Comparison of ENCODE assay signal across 21 cellular contexts in the genomic region with DNA sequence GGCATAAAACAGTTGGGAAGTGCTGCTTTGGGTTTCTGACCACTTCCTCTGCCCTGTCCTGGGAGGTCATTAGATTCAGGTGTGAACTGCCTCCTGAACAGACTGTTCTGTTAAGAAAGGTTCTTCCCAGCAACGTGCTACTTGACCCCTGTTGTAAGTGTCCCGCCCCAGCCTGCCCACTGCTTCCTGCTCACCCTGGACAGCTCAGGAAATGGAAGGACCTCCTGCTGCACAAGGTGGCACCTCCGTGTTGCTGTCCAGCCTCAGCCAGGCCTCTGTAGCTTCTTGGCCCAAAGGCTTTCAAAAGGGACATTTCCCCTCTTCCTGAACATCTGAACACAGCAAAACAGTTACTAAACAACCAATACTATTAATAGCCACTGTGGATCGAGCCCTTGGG. TPM values are rescaled to one million over a fixed set of nuclear protein-coding genes. Genes with fewer than 3 reads are reported as not detected.
A peak's percentile ranks its signal among the peaks of the same experiment; 100 is the strongest.
DNase-seq lines count a peak whose midpoint lies in the region; ATAC-seq and TF ChIP-seq lines count a peak whose summit lies in the region.
"Had no signal": no experiment of that assay in that cellular context is flagged by ENCODE, and none has a peak within 500 bp of the region (broad histone marks: within the 10 kb centered on the region; RNA-seq: fewer than 3 reads in every experiment).

No MANE protein-coding gene starts in this region.

- peak; percentile 5 for DNase-seq in 8988T
- DNase-seq in dermis microvascular lymphatic vessel endothelial cell (ENCODE audit: low read depth in 2 of 2): peak; percentile 15 to 21
- DNase-seq in neural crest cell (ENCODE audit: low read depth, low spot score): no peak
- no peak for DNase-seq in NCI-H187 treated with DMSO at 0.1 percent for 48 hours (lab: John Stamatoyannopoulos, UW)
- DNase-seq in GM03348 (ENCODE audit: low spot score): no peak
- DNase-seq in type B pancreatic cell (ENCODE audit: extremely low spot score, unreplicated experiment): no peak
- DNase-seq: CD4-positive, alpha-beta memory T cell; DMS153; GDM1; NCI-H1417; NCI-H1930; NCI-H345; NCI-H524 treated with DMSO at 0.1 percent for 48 hours; PC-9 had no signal

- ATAC-seq in HG03280 (IDR thresholded peaks at IDR 0.05; ENCODE audit: unreplicated experiment): no peak
- ATAC-seq: A549, HepG2 had no signal

- H3K9me3 Mint-ChIP-seq in neural crest cell (no peaks in the 10 kb centered on the region), type B pancreatic cell (no peaks in the 10 kb centered on the region)
- H3K9me3 Mint-ChIP-seq: CD4-positive, alpha-beta memory T cell had no signal

- H3K36me3 Mint-ChIP-seq in neural crest cell (ENCODE audit: low read depth) (no peaks in the 10 kb centered on the region), type B pancreatic cell (no peaks in the 10 kb centered on the region)
- H3K36me3 Mint-ChIP-seq: CD4-positive, alpha-beta memory T cell had no signal

- no peak overlapping the region for H3K4me3 ChIP-seq in HEK293 (ENCODE audit: low read depth, low read length)
- H3K4me3 ChIP-seq: A549, BLaER1, PC-9, SJSA1 had no signal

- CTCF ChIA-PET in HEK293 (lab: Yijun Ruan, JAX): interaction anchor here (0.6 kb wide), 1 partner anchor 222 kb away, joined by 3 read pairs; no protein-coding TSS in a partner anchor

- no peak overlapping the region for H3K27ac ChIP-seq in HEK293 (ENCODE audit: extremely low read depth, low read depth, low read length)
- H3K27ac ChIP-seq: A549, BLaER1, KMS-11, PC-9, SJSA1 had no signal

- no peaks in the 10 kb centered on the region for H3K36me3 ChIP-seq in HEK293 (ENCODE audit: control insufficient read depth in 2 of 2, insufficient read depth in 1 of 2, low read length in 2 of 2)
- H3K36me3 ChIP-seq: BLaER1, SJSA1 had no signal

- no peaks in the 10 kb centered on the region for H3K4me1 ChIP-seq in HEK293 (ENCODE audit: control insufficient read depth, insufficient read depth, low read length)
- H3K4me1 ChIP-seq: A549, SJSA1 had no signal

- no peaks in the 10 kb centered on the region for H3K9me3 ChIP-seq in HEK293 (ENCODE audit: control insufficient read depth, insufficient read depth, low read depth, low read length)
- H3K9me3 ChIP-seq: A549, BLaER1, SJSA1 had no signal

- H3K27me3 Mint-ChIP-seq in neural crest cell (ENCODE audit: low read depth): no peaks in the 10 kb centered on the region
- H3K27me3 Mint-ChIP-seq in type B pancreatic cell: peaks cover 6% of the 10 kb centered on the region
- H3K27me3 Mint-ChIP-seq: CD4-positive, alpha-beta memory T cell had no signal

- no peak overlapping the region for H3K4me3 Mint-ChIP-seq in neural crest cell
- H3K4me3 Mint-ChIP-seq in type B pancreatic cell: no peak overlapping the region
- H3K4me3 Mint-ChIP-seq: CD4-positive, alpha-beta memory T cell had no signal

- peak overlapping the region; percentile 35 for H3K27ac Mint-ChIP-seq in neural crest cell (ENCODE audit: unreplicated experiment)
- no peak overlapping the region for H3K27ac Mint-ChIP-seq in type B pancreatic cell

- POLR2A ChIA-PET in HEK293 (lab: Yijun Ruan, JAX): interaction anchor here (0.6 kb wide), 1 partner anchor 582 kb away, joined by 6 read pairs; no protein-coding TSS in a partner anchor

- TF ChIP-seq CTCF in HEK293 (tag by site-specific recombination; IDR thresholded peaks at IDR 0.05) (no peak), neural crest cell (conservative IDR thresholded peaks at IDR 0.05) (no peak), type B pancreatic cell (conservative IDR thresholded peaks at IDR 0.05) (no peak)

- H3K4me1 Mint-ChIP-seq in neural crest cell: peaks cover 8% of the 10 kb centered on the region
- peaks cover 5% of the 10 kb centered on the region for H3K4me1 Mint-ChIP-seq in type B pancreatic cell (ENCODE audit: unreplicated experiment)

TF ChIP-seq in HEK293, 187 proteins besides CTCF, POLR2A, EP300 and RAD21:
- TF ChIP-seq, protein P1, sequence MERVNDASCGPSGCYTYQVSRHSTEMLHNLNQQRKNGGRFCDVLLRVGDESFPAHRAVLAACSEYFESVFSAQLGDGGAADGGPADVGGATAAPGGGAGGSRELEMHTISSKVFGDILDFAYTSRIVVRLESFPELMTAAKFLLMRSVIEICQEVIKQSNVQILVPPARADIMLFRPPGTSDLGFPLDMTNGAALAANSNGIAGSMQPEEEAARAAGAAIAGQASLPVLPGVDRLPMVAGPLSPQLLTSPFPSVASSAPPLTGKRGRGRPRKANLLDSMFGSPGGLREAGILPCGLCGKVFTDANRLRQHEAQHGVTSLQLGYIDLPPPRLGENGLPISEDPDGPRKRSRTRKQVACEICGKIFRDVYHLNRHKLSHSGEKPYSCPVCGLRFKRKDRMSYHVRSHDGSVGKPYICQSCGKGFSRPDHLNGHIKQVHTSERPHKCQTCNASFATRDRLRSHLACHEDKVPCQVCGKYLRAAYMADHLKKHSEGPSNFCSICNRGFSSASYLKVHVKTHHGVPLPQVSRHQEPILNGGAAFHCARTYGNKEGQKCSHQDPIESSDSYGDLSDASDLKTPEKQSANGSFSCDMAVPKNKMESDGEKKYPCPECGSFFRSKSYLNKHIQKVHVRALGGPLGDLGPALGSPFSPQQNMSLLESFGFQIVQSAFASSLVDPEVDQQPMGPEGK (tag by site-specific recombination; IDR thresholded peaks at IDR 0.05): no peak
- no peak for TF ChIP-seq ZNF112 (tag by site-specific recombination; IDR thresholded peaks at IDR 0.05)
- no peak for TF ChIP-seq ZNF404 (tag by site-specific recombination; IDR thresholded peaks at IDR 0.05)
- TF ChIP-seq ZNF621 (tag by site-specific recombination; IDR thresholded peaks at IDR 0.05): no peak
- no peak for TF ChIP-seq ZNF248 (tag by site-specific recombination; IDR thresholded peaks at IDR 0.05)
- TF ChIP-seq, protein P2, sequence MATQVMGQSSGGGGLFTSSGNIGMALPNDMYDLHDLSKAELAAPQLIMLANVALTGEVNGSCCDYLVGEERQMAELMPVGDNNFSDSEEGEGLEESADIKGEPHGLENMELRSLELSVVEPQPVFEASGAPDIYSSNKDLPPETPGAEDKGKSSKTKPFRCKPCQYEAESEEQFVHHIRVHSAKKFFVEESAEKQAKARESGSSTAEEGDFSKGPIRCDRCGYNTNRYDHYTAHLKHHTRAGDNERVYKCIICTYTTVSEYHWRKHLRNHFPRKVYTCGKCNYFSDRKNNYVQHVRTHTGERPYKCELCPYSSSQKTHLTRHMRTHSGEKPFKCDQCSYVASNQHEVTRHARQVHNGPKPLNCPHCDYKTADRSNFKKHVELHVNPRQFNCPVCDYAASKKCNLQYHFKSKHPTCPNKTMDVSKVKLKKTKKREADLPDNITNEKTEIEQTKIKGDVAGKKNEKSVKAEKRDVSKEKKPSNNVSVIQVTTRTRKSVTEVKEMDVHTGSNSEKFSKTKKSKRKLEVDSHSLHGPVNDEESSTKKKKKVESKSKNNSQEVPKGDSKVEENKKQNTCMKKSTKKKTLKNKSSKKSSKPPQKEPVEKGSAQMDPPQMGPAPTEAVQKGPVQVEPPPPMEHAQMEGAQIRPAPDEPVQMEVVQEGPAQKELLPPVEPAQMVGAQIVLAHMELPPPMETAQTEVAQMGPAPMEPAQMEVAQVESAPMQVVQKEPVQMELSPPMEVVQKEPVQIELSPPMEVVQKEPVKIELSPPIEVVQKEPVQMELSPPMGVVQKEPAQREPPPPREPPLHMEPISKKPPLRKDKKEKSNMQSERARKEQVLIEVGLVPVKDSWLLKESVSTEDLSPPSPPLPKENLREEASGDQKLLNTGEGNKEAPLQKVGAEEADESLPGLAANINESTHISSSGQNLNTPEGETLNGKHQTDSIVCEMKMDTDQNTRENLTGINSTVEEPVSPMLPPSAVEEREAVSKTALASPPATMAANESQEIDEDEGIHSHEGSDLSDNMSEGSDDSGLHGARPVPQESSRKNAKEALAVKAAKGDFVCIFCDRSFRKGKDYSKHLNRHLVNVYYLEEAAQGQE (tag by site-specific recombination; IDR thresholded peaks at IDR 0.05): peak; percentile 68
- TF ChIP-seq ZNF792 (tag by site-specific recombination; IDR thresholded peaks at IDR 0.05): no peak
TF ChIP-seq in HEK293: peak in this region for 1.

RNA-seq across cellular contexts. Expression of a gene that starts 5.3 kb away (rescaled TPM):
- total RNA-seq in dermis microvascular lymphatic vessel endothelial cell (under 0.01 and 0.13 TPM in 2 replicates), neural crest cell (0.35 TPM in 1 of 2 replicates, not detected in the other), type B pancreatic cell (ENCODE audit: low replicate concordance) (1.6 and 3.6 TPM in 2 replicates)

Comparison
In these comparisons a context has a peak if more than half of its experiments do, and no peak if none do; other contexts are left out.
1. DNase-seq: peak in 8988T (single experiment) and dermis microvascular lymphatic vessel endothelial cell (2 of 2); none in neural crest cell (single experiment), NCI-H187 treated with DMSO at 0.1 percent for 48 hours (single experiment), GM03348 (single experiment) and type B pancreatic cell (single experiment).